In the genomic region with DNA sequence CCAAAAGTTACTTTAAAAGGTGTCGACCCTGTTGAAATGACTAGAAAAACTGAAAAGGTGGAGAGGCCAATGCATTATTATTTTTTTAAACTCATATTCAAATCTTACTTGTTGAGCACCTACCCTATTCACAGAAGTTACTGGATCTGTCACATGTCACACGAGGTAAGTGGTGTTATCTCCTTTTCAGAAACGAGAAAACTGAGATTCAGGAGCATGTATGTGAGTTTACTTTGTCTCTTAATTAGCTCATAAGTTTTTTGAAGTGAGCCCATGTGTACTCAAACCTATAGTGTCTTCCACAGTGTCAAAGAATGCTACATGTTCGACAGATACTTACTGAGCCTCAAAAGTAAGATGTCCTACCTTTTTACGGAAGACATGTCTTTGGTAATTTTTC, we compare ENCODE assay signal across 34 cellular contexts.
"Had no signal": no experiment of that assay in that cellular context is flagged by ENCODE, and none has a peak within 500 bp of the region (broad histone marks: within the 10 kb centered on the region; RNA-seq: fewer than 3 reads in every experiment).

No MANE protein-coding gene starts in this region.

- DNase-seq: activated B cell treated with CpG ODN at 0.5 μM for 24 hours; activated CD4-positive, alpha-beta memory T cell treated with anti-CD3 and anti-CD28 coated beads for 36 hours; activated CD4-positive, alpha-beta T cell treated with anti-CD3 and anti-CD28 coated beads for 4 hours; activated CD4-positive, alpha-beta T cell treated with anti-CD3 and anti-CD28 coated beads, Interleukin-2, amount 10 ng/mL, durations not matched to agents 24 days and 14 days; activated CD4-positive, alpha-beta T cell treated with anti-CD3 and anti-CD28 coated beads, Interleukin-2, amount 50 U/mL, for 1 hour; activated CD4-positive, alpha-beta T cell treated with anti-CD3 and anti-CD28 coated beads, Interleukin-2, amount 50 U/mL, for 4 hours; activated CD4-positive, CD25-positive, alpha-beta regulatory T cell treated with anti-CD3 and anti-CD28 coated beads, Interleukin-2, amount 50 U/mL, for 72 hours; activated CD8-positive, alpha-beta memory T cell treated with anti-CD3 and anti-CD28 coated beads, Interleukin-2, amount 50 U/mL, for 4 hours; activated CD8-positive, alpha-beta T cell treated with anti-CD3 and anti-CD28 coated beads for 36 hours; activated effector memory CD4-positive, alpha-beta T cell treated with anti-CD3 and anti-CD28 coated beads, Interleukin-2, amount 50 U/mL, for 16 hours; activated gamma-delta T cell treated with Interleukin-2 at 50 U/mL for 16 hours; activated naive CD4-positive, alpha-beta T cell; activated naive CD4-positive, alpha-beta T cell treated with anti-CD3 and anti-CD28 coated beads for 36 hours; activated naive CD4-positive, alpha-beta T cell treated with anti-CD3 and anti-CD28 coated beads, Interleukin-2, amount 50 U/mL, for 16 hours; activated naive CD8-positive, alpha-beta T cell treated with anti-CD3 and anti-CD28 coated beads for 36 hours; activated T-cell treated with anti-CD3 and anti-CD28 coated beads for 4 hours; activated T-cell treated with anti-CD3 and anti-CD28 coated beads, Interleukin-2, amount 50 U/mL, for 1 hour; activated T-cell treated with anti-CD3 and anti-CD28 coated beads, Interleukin-2, amount 50 U/mL, for 4 hours; activated T-cell treated with anti-CD3 and anti-CD28 coated beads, Interleukin-2, amount 50 U/mL, for 72 hours; adrenal gland; amygdala; anterior cingulate cortex; caudate nucleus; cerebellar nuclear complex; T-helper 1 cell; T-helper 2 cell; T-helper 9 cell had no signal

- H3K27me3 ChIP-seq: adrenal gland, ascending aorta, cardiac muscle cell had no signal

- H3K9me3 ChIP-seq: adrenal gland, ascending aorta had no signal

- ATAC-seq: activated CD8-positive, alpha-beta T cell treated with anti-CD3 and anti-CD28 coated beads for 36 hours; activated naive CD4-positive, alpha-beta T cell treated with anti-CD3 and anti-CD28 coated beads, Interleukin-2, amount 50 U/mL, for 72 hours; activated T-cell treated with anti-CD3 and anti-CD28 coated beads, Interleukin-2, amount 50 U/mL, for 4 hours; activated T-cell treated with anti-CD3 and anti-CD28 coated beads, Interleukin-2, amount 50 U/mL, for 72 hours; activated T-helper 17 cell treated with anti-CD3 and anti-CD28 coated beads, Interleukin-2, amount 50 U/mL, for 72 hours had no signal

- FAIRE-seq: bronchial epithelial cell, TTC549 had no signal

- H3K27ac ChIP-seq: adrenal gland, ascending aorta, cardiac muscle cell, VCaP had no signal

- H3K4me3 ChIP-seq: adrenal gland, ascending aorta, cardiac muscle cell had no signal

- H3K36me3 ChIP-seq: adrenal gland, ascending aorta, cardiac muscle cell had no signal

- H3K4me1 ChIP-seq: adrenal gland, ascending aorta had no signal
